18 cellular contexts compared by ENCODE assay signal in the genomic region with DNA sequence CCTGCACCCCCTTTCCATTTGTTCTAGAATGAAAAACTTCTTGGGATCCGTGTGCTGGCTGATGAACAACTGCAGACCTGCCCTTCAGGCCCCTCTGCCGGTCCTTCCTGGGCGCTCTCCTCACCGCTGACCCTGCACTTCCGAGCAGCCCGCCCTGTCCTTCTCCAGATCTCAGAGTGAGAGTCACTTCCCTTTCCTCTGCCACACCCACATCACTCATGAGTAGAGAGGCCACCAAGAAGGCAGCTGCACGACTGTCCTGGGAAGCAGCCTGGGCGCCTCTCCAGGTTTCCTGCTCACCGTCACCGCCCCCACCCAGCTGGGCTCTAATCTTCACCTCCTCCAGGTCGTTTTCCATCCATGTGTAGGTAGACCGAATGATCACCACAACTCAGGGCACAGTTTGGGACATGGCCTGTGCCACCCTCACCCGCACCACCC. TPM values are rescaled to one million over a fixed set of nuclear protein-coding genes. Genes with fewer than 3 reads are reported as not detected.
DNase-seq lines count a peak whose midpoint lies in the region; ATAC-seq, FAIRE-seq and TF ChIP-seq lines count a peak whose summit lies in the region.
"Had no signal": no experiment of that assay in that cellular context is flagged by ENCODE, and none has a peak within 500 bp of the region (broad histone marks: within the 10 kb centered on the region; RNA-seq: fewer than 3 reads in every experiment).

No MANE protein-coding gene starts in this region.

- peak overlapping the region; percentile 19 for H3K27ac ChIP-seq in left ventricle myocardium inferior (replicated peaks)
- H3K27ac ChIP-seq in small intestine (ENCODE audit: low read depth in 1 of 2, low read length in 1 of 2), result no peak overlapping the region
- no peak overlapping the region for H3K27ac ChIP-seq in SJCRH30

- peak; percentile 64 for DNase-seq in activated CD4-positive, alpha-beta T cell treated with anti-CD3 and anti-CD28 coated beads, Interleukin-2, amount 10 ng/mL, durations not matched to agents 24 days and 14 days
- DNase-seq in activated CD4-positive, alpha-beta T cell treated with anti-CD3 and anti-CD28 coated beads for 48 hours, result no peak
- DNase-seq in OCI-M1 (lab: John Stamatoyannopoulos, UW) (peak; percentile 6), left ventricle myocardium inferior (no peak), small intestine (peak; percentile 17), SJCRH30 (no peak)
- no peak for DNase-seq in activated CD4-positive, alpha-beta memory T cell treated with anti-CD3 and anti-CD28 coated beads for 36 hours
- DNase-seq: activated naive CD4-positive, alpha-beta T cell treated with anti-CD3 and anti-CD28 coated beads for 36 hours; DMS 273 treated with DMSO at 0.1 percent for 48 hours; NCI-H2029 treated with DMSO at 0.1 percent for 48 hours; stimulated activated CD4-positive, alpha-beta T cell treated with anti-CD3 and anti-CD28 coated beads, Interleukin-2, amount 100 ng/mL, for 48 hours; T-helper 17 cell had no signal

- H3K9me3 Mint-ChIP-seq in activated CD4-positive, alpha-beta T cell treated with anti-CD3 and anti-CD28 coated beads, Interleukin-2, amount 10 ng/mL, durations not matched to agents 24 days and 14 days, result no peaks in the 10 kb centered on the region
- H3K9me3 Mint-ChIP-seq in activated CD4-positive, alpha-beta memory T cell treated with anti-CD3 and anti-CD28 coated beads for 36 hours, result no peaks in the 10 kb centered on the region
- H3K9me3 Mint-ChIP-seq: activated naive CD4-positive, alpha-beta T cell treated with anti-CD3 and anti-CD28 coated beads for 36 hours had no signal

- ATAC-seq in HG03097 (IDR thresholded peaks at IDR 0.05; ENCODE audit: low FRiP score, unreplicated experiment), result no peak
- ATAC-seq: T-helper 17 cell had no signal

- H3K4me1 Mint-ChIP-seq in activated CD4-positive, alpha-beta T cell treated with anti-CD3 and anti-CD28 coated beads, Interleukin-2, amount 10 ng/mL, durations not matched to agents 24 days and 14 days, result peaks cover 17% of the 10 kb centered on the region
- no peaks in the 10 kb centered on the region for H3K4me1 Mint-ChIP-seq in activated CD4-positive, alpha-beta memory T cell treated with anti-CD3 and anti-CD28 coated beads for 36 hours (ENCODE audit: low read depth)

- FAIRE-seq in small intestine (lab: Jason Lieb, UNC), result no peak
- FAIRE-seq: urothelium cell line had no signal

- intact Hi-C loops in activated CD4-positive, alpha-beta T cell treated with anti-CD3 and anti-CD28 coated beads, Interleukin-2, amount 10 ng/mL, durations not matched to agents 24 days and 14 days (cut with micrococcal nuclease), result no loop called here
- intact Hi-C loops in left ventricle myocardium inferior (cut with micrococcal nuclease), result no loop called here
- intact Hi-C loops in activated CD4-positive, alpha-beta memory T cell treated with anti-CD3 and anti-CD28 coated beads for 36 hours (cut with micrococcal nuclease), result no loop called here

- WGBS in small intestine, 3 donors, result 61 to 68% (median 68%) methylated on average over 13 of the region's 13 CpGs

- CTCF ChIA-PET in activated CD4-positive, alpha-beta memory T cell treated with anti-CD3 and anti-CD28 coated beads for 36 hours (lab: Charles Lee), result no interaction called here

- H3K4me3 ChIP-seq in left ventricle myocardium inferior (no peak overlapping the region), small intestine (ENCODE audit: low read depth in 1 of 2, low read length in 2 of 2) (no peak overlapping the region), SJCRH30 (no peak overlapping the region)

- no peaks in the 10 kb centered on the region for H3K36me3 Mint-ChIP-seq in activated CD4-positive, alpha-beta T cell treated with anti-CD3 and anti-CD28 coated beads, Interleukin-2, amount 10 ng/mL, durations not matched to agents 24 days and 14 days (ENCODE audit: low read depth)
- H3K36me3 Mint-ChIP-seq in activated CD4-positive, alpha-beta memory T cell treated with anti-CD3 and anti-CD28 coated beads for 36 hours, result no peaks in the 10 kb centered on the region

- H3K4me1 ChIP-seq in left ventricle myocardium inferior, result peaks cover 16% of the 10 kb centered on the region
- no peaks in the 10 kb centered on the region for H3K4me1 ChIP-seq in small intestine (ENCODE audit: control insufficient read depth in 2 of 2, insufficient read depth in 1 of 2, low read depth in 1 of 2, low read length in 1 of 2)
- no peaks in the 10 kb centered on the region; the same call in 1 of the 2 replicates for H3K4me1 ChIP-seq in SJCRH30

- H3K36me3 ChIP-seq in left ventricle myocardium inferior (peaks cover 29% of the 10 kb centered on the region), small intestine (ENCODE audit: control insufficient read depth in 2 of 2, insufficient read depth in 2 of 2, low read length in 2 of 2) (no peaks in the 10 kb centered on the region), SJCRH30 (no peaks in the 10 kb centered on the region)

- no peaks in the 10 kb centered on the region for H3K27me3 Mint-ChIP-seq in activated CD4-positive, alpha-beta T cell treated with anti-CD3 and anti-CD28 coated beads, Interleukin-2, amount 10 ng/mL, durations not matched to agents 24 days and 14 days
- no peaks in the 10 kb centered on the region for H3K27me3 Mint-ChIP-seq in activated CD4-positive, alpha-beta memory T cell treated with anti-CD3 and anti-CD28 coated beads for 36 hours
- H3K27me3 Mint-ChIP-seq: T-helper 17 cell had no signal

- H3K27me3 ChIP-seq in left ventricle myocardium inferior (ENCODE audit: low read depth) (no peaks in the 10 kb centered on the region), small intestine (ENCODE audit: control insufficient read depth in 2 of 2, insufficient read depth in 2 of 2, low read length in 2 of 2) (no peaks in the 10 kb centered on the region), SJCRH30 (no peaks in the 10 kb centered on the region)

- POLR2A ChIA-PET in activated CD4-positive, alpha-beta memory T cell treated with anti-CD3 and anti-CD28 coated beads for 36 hours (lab: Charles Lee), result no interaction called here

- peak overlapping the region; percentile 29 for H3K27ac Mint-ChIP-seq in activated CD4-positive, alpha-beta T cell treated with anti-CD3 and anti-CD28 coated beads, Interleukin-2, amount 10 ng/mL, durations not matched to agents 24 days and 14 days
- H3K27ac Mint-ChIP-seq in activated CD4-positive, alpha-beta memory T cell treated with anti-CD3 and anti-CD28 coated beads for 36 hours, result no peak overlapping the region
- H3K27ac Mint-ChIP-seq: activated naive CD4-positive, alpha-beta T cell treated with anti-CD3 and anti-CD28 coated beads for 36 hours; T-helper 17 cell had no signal

- TF ChIP-seq CTCF in left ventricle myocardium inferior (IDR thresholded peaks at IDR 0.05; ENCODE audit: borderline replicate concordance), result no peak

- H3K4me3 Mint-ChIP-seq in activated CD4-positive, alpha-beta T cell treated with anti-CD3 and anti-CD28 coated beads, Interleukin-2, amount 10 ng/mL, durations not matched to agents 24 days and 14 days, result peak overlapping the region; percentile 31
- no peak overlapping the region for H3K4me3 Mint-ChIP-seq in activated CD4-positive, alpha-beta memory T cell treated with anti-CD3 and anti-CD28 coated beads for 36 hours
- H3K4me3 Mint-ChIP-seq: activated naive CD4-positive, alpha-beta T cell treated with anti-CD3 and anti-CD28 coated beads for 36 hours; T-helper 17 cell had no signal

- no peaks in the 10 kb centered on the region for H3K9me3 ChIP-seq in left ventricle myocardium inferior (replicated peaks)
- no peaks in the 10 kb centered on the region for H3K9me3 ChIP-seq in small intestine (ENCODE audit: control insufficient read depth, low read depth)
- H3K9me3 ChIP-seq in SJCRH30 (replicated peaks), result no peaks in the 10 kb centered on the region

RNA-seq across cellular contexts. Expression of a gene that starts 35.0 kb away (rescaled TPM):
- total RNA-seq in activated CD4-positive, alpha-beta T cell treated with anti-CD3 and anti-CD28 coated beads, Interleukin-2, amount 10 ng/mL, durations not matched to agents 24 days and 14 days, result 68.6 and 69.6 TPM in 2 replicates
- total RNA-seq in left ventricle myocardium inferior, result 9.8 TPM
- polyA plus RNA-seq in small intestine, result 10 to 100 TPM; 34.0 to 76.9 (median 57.3) TPM
- 35.4 and 40.3 TPM in 2 replicates for total RNA-seq in SJCRH30 (2014; rRNA removed; shearing (Covaris generic))
- 10 to 100 TPM; 29.9 to 31.6 TPM for total RNA-seq in activated CD4-positive, alpha-beta memory T cell treated with anti-CD3 and anti-CD28 coated beads for 36 hours

RNA-seq across cellular contexts. Expression of a gene that starts 53.0 kb away (rescaled TPM):
- total RNA-seq in activated CD4-positive, alpha-beta T cell treated with anti-CD3 and anti-CD28 coated beads, Interleukin-2, amount 10 ng/mL, durations not matched to agents 24 days and 14 days, result not detected in 2 replicates
- total RNA-seq in left ventricle myocardium inferior, result not detected
- polyA plus RNA-seq in small intestine, result 10 to 100 TPM; 15.9 to 85.4 (median 62.8) TPM
- not detected in 2 replicates for total RNA-seq in SJCRH30 (2014; rRNA removed; shearing (Covaris generic))
- total RNA-seq in activated CD4-positive, alpha-beta memory T cell treated with anti-CD3 and anti-CD28 coated beads for 36 hours, result not detected
- total RNA-seq: activated CD8-positive, alpha-beta memory T cell treated with anti-CD3 and anti-CD28 coated beads for 36 hours; activated naive CD4-positive, alpha-beta T cell treated with anti-CD3 and anti-CD28 coated beads for 36 hours; mesenteric fat pad; T-helper 17 cell had no signal
- polyA plus RNA-seq: AG04450, fibroblast of lung had no signal

RNA-seq across cellular contexts. Expression of a gene that starts 56.1 kb away (rescaled TPM):
- 1.2 and 1.7 TPM in 2 replicates for total RNA-seq in activated CD4-positive, alpha-beta T cell treated with anti-CD3 and anti-CD28 coated beads, Interleukin-2, amount 10 ng/mL, durations not matched to agents 24 days and 14 days
- 9.0 TPM for total RNA-seq in left ventricle myocardium inferior
- 1 to 10 TPM; 2.9 to 3.5 (median 3.1) TPM for polyA plus RNA-seq in small intestine
- total RNA-seq in SJCRH30 (2014; rRNA removed; shearing (Covaris generic)), result 0.14 and 0.43 TPM in 2 replicates
- 1 to 10 TPM; 3.1 to 4.0 TPM for total RNA-seq in activated CD4-positive, alpha-beta memory T cell treated with anti-CD3 and anti-CD28 coated beads for 36 hours

RNA-seq across cellular contexts. Expression of a gene that starts 57.6 kb away (rescaled TPM):
- 52.8 and 53.9 TPM in 2 replicates for total RNA-seq in activated CD4-positive, alpha-beta T cell treated with anti-CD3 and anti-CD28 coated beads, Interleukin-2, amount 10 ng/mL, durations not matched to agents 24 days and 14 days
- 233 TPM for total RNA-seq in left ventricle myocardium inferior
- 100 to 1,000 TPM in 2 of 3 donors, 10 to 100 TPM in 1; 58.3 to 166 (median 159) TPM for polyA plus RNA-seq in small intestine
- total RNA-seq in SJCRH30 (2014; rRNA removed; shearing (Covaris generic)), result 12.3 and 15.6 TPM in 2 replicates
- 10 to 100 TPM; 48.0 to 48.8 TPM for total RNA-seq in activated CD4-positive, alpha-beta memory T cell treated with anti-CD3 and anti-CD28 coated beads for 36 hours

Comparison
In these comparisons a context has a peak if more than half of its experiments do, and no peak if none do; other contexts are left out.
1. DNase-seq: peak in activated CD4-positive, alpha-beta T cell treated with anti-CD3 and anti-CD28 coated beads, Interleukin-2, amount 10 ng/mL, durations not matched to agents 24 days and 14 days (single experiment), OCI-M1 (single experiment) and small intestine (single experiment); none in activated CD4-positive, alpha-beta T cell treated with anti-CD3 and anti-CD28 coated beads for 48 hours (single experiment), left ventricle myocardium inferior (single experiment), SJCRH30 (0 of 2) and activated CD4-positive, alpha-beta memory T cell treated with anti-CD3 and anti-CD28 coated beads for 36 hours (single experiment).